Comparison of ENCODE assay signal across 1 cellular context in the genomic region with DNA sequence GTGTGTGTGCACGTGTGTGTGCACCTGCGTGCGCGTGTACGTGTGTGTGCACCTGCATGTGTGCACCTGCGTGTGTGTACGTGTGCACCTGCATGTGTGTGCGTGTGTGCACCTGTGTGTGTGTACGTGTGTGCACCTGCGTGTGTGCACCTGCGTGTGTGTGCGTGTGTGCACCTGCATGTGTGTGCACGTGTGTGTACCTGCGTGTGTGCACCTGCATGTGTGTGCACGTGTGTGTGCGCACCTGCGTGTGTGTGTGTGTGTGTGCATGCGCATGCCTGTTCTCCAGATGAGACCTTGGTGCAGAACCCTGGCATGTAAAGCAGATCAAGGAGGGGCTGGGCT.
TF ChIP-seq lines count a peak whose summit lies in the region.

No MANE protein-coding gene starts in this region.

TF ChIP-seq in HepG2, 621 proteins besides CTCF, POLR2A, EP300 and RAD21:
- TF ChIP-seq, protein P1, sequence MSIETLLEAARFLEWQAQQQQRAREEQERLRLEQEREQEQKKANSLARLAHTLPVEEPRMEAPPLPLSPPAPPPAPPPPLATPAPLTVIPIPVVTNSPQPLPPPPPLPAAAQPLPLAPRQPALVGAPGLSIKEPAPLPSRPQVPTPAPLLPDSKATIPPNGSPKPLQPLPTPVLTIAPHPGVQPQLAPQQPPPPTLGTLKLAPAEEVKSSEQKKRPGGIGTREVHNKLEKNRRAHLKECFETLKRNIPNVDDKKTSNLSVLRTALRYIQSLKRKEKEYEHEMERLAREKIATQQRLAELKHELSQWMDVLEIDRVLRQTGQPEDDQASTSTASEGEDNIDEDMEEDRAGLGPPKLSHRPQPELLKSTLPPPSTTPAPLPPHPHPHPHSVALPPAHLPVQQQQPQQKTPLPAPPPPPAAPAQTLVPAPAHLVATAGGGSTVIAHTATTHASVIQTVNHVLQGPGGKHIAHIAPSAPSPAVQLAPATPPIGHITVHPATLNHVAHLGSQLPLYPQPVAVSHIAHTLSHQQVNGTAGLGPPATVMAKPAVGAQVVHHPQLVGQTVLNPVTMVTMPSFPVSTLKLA (IDR thresholded peaks at IDR 0.05): peak; percentile 81
- TF ChIP-seq, protein P2, sequence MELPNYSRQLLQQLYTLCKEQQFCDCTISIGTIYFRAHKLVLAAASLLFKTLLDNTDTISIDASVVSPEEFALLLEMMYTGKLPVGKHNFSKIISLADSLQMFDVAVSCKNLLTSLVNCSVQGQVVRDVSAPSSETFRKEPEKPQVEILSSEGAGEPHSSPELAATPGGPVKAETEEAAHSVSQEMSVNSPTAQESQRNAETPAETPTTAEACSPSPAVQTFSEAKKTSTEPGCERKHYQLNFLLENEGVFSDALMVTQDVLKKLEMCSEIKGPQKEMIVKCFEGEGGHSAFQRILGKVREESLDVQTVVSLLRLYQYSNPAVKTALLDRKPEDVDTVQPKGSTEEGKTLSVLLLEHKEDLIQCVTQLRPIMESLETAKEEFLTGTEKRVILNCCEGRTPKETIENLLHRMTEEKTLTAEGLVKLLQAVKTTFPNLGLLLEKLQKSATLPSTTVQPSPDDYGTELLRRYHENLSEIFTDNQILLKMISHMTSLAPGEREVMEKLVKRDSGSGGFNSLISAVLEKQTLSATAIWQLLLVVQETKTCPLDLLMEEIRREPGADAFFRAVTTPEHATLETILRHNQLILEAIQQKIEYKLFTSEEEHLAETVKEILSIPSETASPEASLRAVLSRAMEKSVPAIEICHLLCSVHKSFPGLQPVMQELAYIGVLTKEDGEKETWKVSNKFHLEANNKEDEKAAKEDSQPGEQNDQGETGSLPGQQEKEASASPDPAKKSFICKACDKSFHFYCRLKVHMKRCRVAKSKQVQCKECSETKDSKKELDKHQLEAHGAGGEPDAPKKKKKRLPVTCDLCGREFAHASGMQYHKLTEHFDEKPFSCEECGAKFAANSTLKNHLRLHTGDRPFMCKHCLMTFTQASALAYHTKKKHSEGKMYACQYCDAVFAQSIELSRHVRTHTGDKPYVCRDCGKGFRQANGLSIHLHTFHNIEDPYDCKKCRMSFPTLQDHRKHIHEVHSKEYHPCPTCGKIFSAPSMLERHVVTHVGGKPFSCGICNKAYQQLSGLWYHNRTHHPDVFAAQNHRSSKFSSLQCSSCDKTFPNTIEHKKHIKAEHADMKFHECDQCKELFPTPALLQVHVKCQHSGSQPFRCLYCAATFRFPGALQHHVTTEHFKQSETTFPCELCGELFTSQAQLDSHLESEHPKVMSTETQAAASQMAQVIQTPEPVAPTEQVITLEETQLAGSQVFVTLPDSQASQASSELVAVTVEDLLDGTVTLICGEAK (IDR thresholded peaks at IDR 0.05): no peak
- TF ChIP-seq, protein P2 (CRISPR knock-in tag; IDR thresholded peaks at IDR 0.05): no peak
- TF ChIP-seq FOSL1 (CRISPR knock-in tag; IDR thresholded peaks at IDR 0.05; ENCODE audit: borderline replicate concordance): no peak
- TF ChIP-seq HNRNPL (IDR thresholded peaks at IDR 0.05; ENCODE audit: low read depth, low read length): no peak
- TF ChIP-seq DNMT1 (CRISPR knock-in tag; IDR thresholded peaks at IDR 0.05): 0 out of 2 replicates have a peak, but pooled peaks have one; percentile 76
